In genomic region chr2:182530636-182531035, GRCh38 we compare ENCODE assay signal across 36 cellular contexts.
"Had no signal": no experiment of that assay in that cellular context is flagged by ENCODE, and none has a peak within 500 bp of the region (broad histone marks: within the 10 kb centered on the region; RNA-seq: fewer than 3 reads in every experiment).

No MANE protein-coding gene starts in this region.

- H3K27me3 ChIP-seq: adrenal gland, body of pancreas, brain microvascular endothelial cell, breast epithelium had no signal

- H3K9me3 Mint-ChIP-seq: activated CD4-positive, alpha-beta memory T cell treated with anti-CD3 and anti-CD28 coated beads for 36 hours; activated CD4-positive, alpha-beta T cell treated with anti-CD3 and anti-CD28 coated beads, Interleukin-2, amount 10 ng/mL, durations not matched to agents 24 days and 14 days; activated CD8-positive, alpha-beta T cell treated with anti-CD3 and anti-CD28 coated beads for 36 hours; activated naive CD4-positive, alpha-beta T cell treated with anti-CD3 and anti-CD28 coated beads for 36 hours; activated T-cell treated with anti-CD3 and anti-CD28 coated beads, Interleukin-2, amount 50 U/mL, for 4 hours; activated T-helper 1 cell treated with anti-CD3 and anti-CD28 coated beads, Interleukin-12 subunit alpha, Interleukin-12 subunit beta, Interleukin-2, Interleukin-4 antibody, amounts not matched to agents 30 ng/mL and 10 ng/mL and 1 ng/mL, durations not matched to agents 14 hours and 24 hours and 36 hours; activated T-helper 17 cell treated with anti-CD3 and anti-CD28 coated beads, Interleukin-2, amount 50 U/mL, for 72 hours; T-helper 1 cell treated with Interleukin-12 subunit alpha and Interleukin-12 subunit beta and Interleukin-4 antibody, amounts not matched to agents 30 μg/mL and 1 μg/mL, for 36 hours; T-helper 2 cell treated with Interferon-gamma antibody and Interleukin-4, amounts not matched to agents 5 μg/mL and 100 μg/mL, for 36 hours had no signal

- H3K27ac Mint-ChIP-seq: activated B cell treated with CpG ODN at 0.5 μM for 24 hours; activated CD4-positive, alpha-beta memory T cell treated with anti-CD3 and anti-CD28 coated beads for 36 hours; activated CD4-positive, alpha-beta T cell treated with anti-CD3 and anti-CD28 coated beads, Interleukin-2, amount 10 ng/mL, durations not matched to agents 24 days and 14 days; activated CD8-positive, alpha-beta T cell treated with anti-CD3 and anti-CD28 coated beads for 36 hours; activated naive CD4-positive, alpha-beta T cell treated with anti-CD3 and anti-CD28 coated beads for 36 hours; activated naive CD4-positive, alpha-beta T cell treated with anti-CD3 and anti-CD28 coated beads, Interleukin-2, amount 50 U/mL, for 72 hours; activated naive CD8-positive, alpha-beta T cell treated with anti-CD3 and anti-CD28 coated beads for 36 hours; activated T-helper 1 cell treated with anti-CD3 and anti-CD28 coated beads, Interleukin-12 subunit alpha, Interleukin-12 subunit beta, Interleukin-2, Interleukin-4 antibody, amounts not matched to agents 30 ng/mL and 10 ng/mL and 1 ng/mL, durations not matched to agents 14 hours and 24 hours and 36 hours; activated T-helper 17 cell treated with anti-CD3 and anti-CD28 coated beads, Interleukin-2, amount 50 U/mL, for 72 hours; T-helper 1 cell treated with Interleukin-12 subunit alpha and Interleukin-12 subunit beta and Interleukin-4 antibody, amounts not matched to agents 30 μg/mL and 1 μg/mL, for 36 hours; T-helper 2 cell treated with Interferon-gamma antibody and Interleukin-4, amounts not matched to agents 5 μg/mL and 100 μg/mL, for 36 hours had no signal

- H3K27me3 Mint-ChIP-seq: activated B cell treated with CpG ODN at 0.5 μM for 24 hours; activated CD4-positive, alpha-beta memory T cell treated with anti-CD3 and anti-CD28 coated beads for 36 hours; activated CD4-positive, alpha-beta T cell treated with anti-CD3 and anti-CD28 coated beads, Interleukin-2, amount 10 ng/mL, durations not matched to agents 24 days and 14 days; activated CD8-positive, alpha-beta T cell treated with anti-CD3 and anti-CD28 coated beads for 36 hours; activated naive CD8-positive, alpha-beta T cell treated with anti-CD3 and anti-CD28 coated beads for 36 hours; activated T-helper 17 cell treated with anti-CD3 and anti-CD28 coated beads, Interleukin-2, amount 50 U/mL, for 72 hours had no signal

- ATAC-seq: activated CD8-positive, alpha-beta T cell treated with anti-CD3 and anti-CD28 coated beads for 36 hours; activated naive CD4-positive, alpha-beta T cell treated with anti-CD3 and anti-CD28 coated beads, Interleukin-2, amount 50 U/mL, for 72 hours; activated T-cell treated with anti-CD3 and anti-CD28 coated beads, Interleukin-2, amount 50 U/mL, for 4 hours; activated T-cell treated with anti-CD3 and anti-CD28 coated beads, Interleukin-2, amount 50 U/mL, for 72 hours; activated T-helper 17 cell treated with anti-CD3 and anti-CD28 coated beads, Interleukin-2, amount 50 U/mL, for 72 hours; body of pancreas had no signal

- H3K27ac ChIP-seq: adrenal gland, body of pancreas, brain microvascular endothelial cell, breast epithelium, VCaP had no signal

- FAIRE-seq: astrocyte, TTC549 had no signal

- H3K4me1 ChIP-seq: adrenal gland, body of pancreas, breast epithelium had no signal

- H3K36me3 Mint-ChIP-seq: activated CD4-positive, alpha-beta memory T cell treated with anti-CD3 and anti-CD28 coated beads for 36 hours; activated naive CD4-positive, alpha-beta T cell treated with anti-CD3 and anti-CD28 coated beads, Interleukin-2, amount 50 U/mL, for 72 hours; activated naive CD8-positive, alpha-beta T cell treated with anti-CD3 and anti-CD28 coated beads for 36 hours had no signal

- H3K4me3 ChIP-seq: adrenal gland, body of pancreas, breast epithelium had no signal

- H3K4me3 Mint-ChIP-seq: activated B cell treated with CpG ODN at 0.5 μM for 24 hours; activated CD4-positive, alpha-beta memory T cell treated with anti-CD3 and anti-CD28 coated beads for 36 hours; activated CD4-positive, alpha-beta T cell treated with anti-CD3 and anti-CD28 coated beads, Interleukin-2, amount 10 ng/mL, durations not matched to agents 24 days and 14 days; activated CD8-positive, alpha-beta T cell treated with anti-CD3 and anti-CD28 coated beads for 36 hours; activated naive CD4-positive, alpha-beta T cell treated with anti-CD3 and anti-CD28 coated beads for 36 hours; activated naive CD8-positive, alpha-beta T cell treated with anti-CD3 and anti-CD28 coated beads for 36 hours; activated T-cell treated with anti-CD3 and anti-CD28 coated beads, Interleukin-2, amount 50 U/mL, for 4 hours; activated T-cell treated with anti-CD3 and anti-CD28 coated beads, Interleukin-2, amount 50 U/mL, for 72 hours; activated T-helper 1 cell treated with anti-CD3 and anti-CD28 coated beads, Interleukin-12 subunit alpha, Interleukin-12 subunit beta, Interleukin-2, Interleukin-4 antibody, amounts not matched to agents 30 ng/mL and 10 ng/mL and 1 ng/mL, durations not matched to agents 14 hours and 24 hours and 36 hours; activated T-helper 17 cell treated with anti-CD3 and anti-CD28 coated beads, Interleukin-2, amount 50 U/mL, for 72 hours; T-helper 1 cell treated with Interleukin-12 subunit alpha and Interleukin-12 subunit beta and Interleukin-4 antibody, amounts not matched to agents 30 μg/mL and 1 μg/mL, for 36 hours; T-helper 2 cell treated with Interferon-gamma antibody and Interleukin-4, amounts not matched to agents 5 μg/mL and 100 μg/mL, for 36 hours had no signal

- H3K4me1 Mint-ChIP-seq: activated B cell treated with CpG ODN at 0.5 μM for 24 hours; activated CD4-positive, alpha-beta T cell treated with anti-CD3 and anti-CD28 coated beads, Interleukin-2, amount 10 ng/mL, durations not matched to agents 24 days and 14 days; activated naive CD8-positive, alpha-beta T cell treated with anti-CD3 and anti-CD28 coated beads for 36 hours; activated T-helper 17 cell treated with anti-CD3 and anti-CD28 coated beads, Interleukin-2, amount 50 U/mL, for 72 hours had no signal

- H3K9me3 ChIP-seq: adrenal gland, body of pancreas, breast epithelium had no signal

- H3K36me3 ChIP-seq: adrenal gland, brain microvascular endothelial cell, breast epithelium had no signal

- DNase-seq: activated B cell treated with CpG ODN at 0.5 μM for 24 hours; activated CD4-positive, alpha-beta memory T cell treated with anti-CD3 and anti-CD28 coated beads for 36 hours; activated CD4-positive, alpha-beta T cell treated with anti-CD3 and anti-CD28 coated beads for 4 hours; activated CD4-positive, alpha-beta T cell treated with anti-CD3 and anti-CD28 coated beads, Interleukin-2, amount 10 ng/mL, durations not matched to agents 24 days and 14 days; activated CD4-positive, alpha-beta T cell treated with anti-CD3 and anti-CD28 coated beads, Interleukin-2, amount 50 U/mL, for 1 hour; activated CD4-positive, alpha-beta T cell treated with anti-CD3 and anti-CD28 coated beads, Interleukin-2, amount 50 U/mL, for 4 hours; activated CD4-positive, CD25-positive, alpha-beta regulatory T cell treated with anti-CD3 and anti-CD28 coated beads, Interleukin-2, amount 50 U/mL, for 72 hours; activated CD8-positive, alpha-beta memory T cell treated with anti-CD3 and anti-CD28 coated beads, Interleukin-2, amount 50 U/mL, for 4 hours; activated CD8-positive, alpha-beta T cell treated with anti-CD3 and anti-CD28 coated beads for 36 hours; activated effector memory CD4-positive, alpha-beta T cell treated with anti-CD3 and anti-CD28 coated beads, Interleukin-2, amount 50 U/mL, for 16 hours; activated gamma-delta T cell treated with Interleukin-2 at 50 U/mL for 16 hours; activated naive CD4-positive, alpha-beta T cell; activated naive CD4-positive, alpha-beta T cell treated with anti-CD3 and anti-CD28 coated beads for 36 hours; activated naive CD4-positive, alpha-beta T cell treated with anti-CD3 and anti-CD28 coated beads, Interleukin-2, amount 50 U/mL, for 16 hours; activated naive CD8-positive, alpha-beta T cell treated with anti-CD3 and anti-CD28 coated beads for 36 hours; activated T-cell treated with anti-CD3 and anti-CD28 coated beads for 4 hours; activated T-cell treated with anti-CD3 and anti-CD28 coated beads, Interleukin-2, amount 50 U/mL, for 1 hour; activated T-cell treated with anti-CD3 and anti-CD28 coated beads, Interleukin-2, amount 50 U/mL, for 4 hours; activated T-cell treated with anti-CD3 and anti-CD28 coated beads, Interleukin-2, amount 50 U/mL, for 72 hours; adrenal gland; amniotic stem cell; aorta; body of pancreas; brain microvascular endothelial cell; central memory CD4-positive, alpha-beta T cell; T-helper 2 cell; T-helper 9 cell had no signal
